In genomic region chr17:28434326-28434725, GRCh38 we compare ENCODE assay signal across 4 cellular contexts. TPM values are rescaled to one million over a fixed set of nuclear protein-coding genes. Genes with fewer than 3 reads are reported as not detected.
"Had no signal": no experiment of that assay in that cellular context is flagged by ENCODE, and none has a peak within 500 bp of the region (broad histone marks: within the 10 kb centered on the region; RNA-seq: fewer than 3 reads in every experiment).

No MANE protein-coding gene starts in this region.

RNA-seq across cellular contexts. Expression of gene SLC13A2, which starts 39.1 kb away (rescaled TPM):
- total RNA-seq: LHCN-M2, M059J, MCF 10A, NCI-H460 had no signal
